In the genomic region with DNA sequence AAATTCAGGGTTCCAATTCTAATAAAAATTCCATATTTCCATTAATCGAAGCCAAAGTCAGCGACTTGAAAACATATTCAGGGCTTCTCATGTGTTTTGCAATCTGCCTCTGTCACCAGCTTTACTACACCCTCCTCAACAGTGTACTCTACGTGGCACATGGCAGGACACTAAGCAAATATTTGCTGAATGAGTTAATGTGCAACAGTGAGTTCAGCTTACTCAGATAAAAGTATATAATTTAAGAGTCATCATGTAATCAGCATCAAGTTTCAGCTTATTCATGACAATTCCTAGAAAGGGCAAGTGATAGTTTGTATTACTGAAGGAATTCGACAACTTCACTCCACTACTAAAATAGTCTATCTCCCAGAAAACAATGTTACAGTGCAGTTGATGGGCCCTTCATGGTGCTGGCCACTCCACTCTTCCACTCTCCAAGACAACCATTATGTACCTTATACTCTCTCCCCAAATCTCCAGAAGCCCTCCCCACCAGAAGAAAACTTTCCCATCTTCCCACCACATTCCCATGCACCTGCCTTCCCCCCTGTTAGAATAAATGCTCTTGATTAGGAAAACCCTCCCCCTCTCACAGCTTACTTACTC, we compare ENCODE assay signal across 12 cellular contexts.
DNase-seq lines count a peak whose midpoint lies in the region; ATAC-seq and TF ChIP-seq lines count a peak whose summit lies in the region.
"Had no signal": no experiment of that assay in that cellular context is flagged by ENCODE, and none has a peak within 500 bp of the region (broad histone marks: within the 10 kb centered on the region; RNA-seq: fewer than 3 reads in every experiment).

No MANE protein-coding gene starts in this region.

- TF ChIP-seq CTCF in fibroblast of the aortic adventitia (IDR thresholded peaks at IDR 0.05; ENCODE audit: insufficient read depth, low read length) (no peak), transverse colon (IDR thresholded peaks at IDR 0.05) (no peak)

- H3K4me3 ChIP-seq in fibroblast of the aortic adventitia (ENCODE audit: low read depth, low read length) = no peak overlapping the region
- H3K4me3 ChIP-seq in transverse colon = no peak overlapping the region
- H3K4me3 ChIP-seq: Peyer's patch, psoas muscle had no signal

- in situ Hi-C loops in transverse colon (cut with MboI; ENCODE audit: low pct_ligation_motif_present in 1 of 4, low pct_unique_long_range_greater_than_20kb in 1 of 4, low sequenced_read_pairs in 3 of 4) = loop anchor here (25.0 kb wide), 3 partner anchors 536 to 1011 kb away; no protein-coding TSS in a partner anchor

- 52 to 56% methylated on average over 4 of the region's 4 CpGs for WGBS in transverse colon (ENCODE audit: low coverage in 1 of 2), 2 donors

- no peaks in the 10 kb centered on the region for H3K36me3 ChIP-seq in transverse colon
- H3K36me3 ChIP-seq: Peyer's patch had no signal

- ATAC-seq in HG02970 (IDR thresholded peaks at IDR 0.05; ENCODE audit: low FRiP score, unreplicated experiment) (no peak), left ventricle myocardium superior (no peak)
- ATAC-seq: psoas muscle had no signal

- no peak for TF ChIP-seq POLR2A in transverse colon (IDR thresholded peaks at IDR 0.05)

- TF ChIP-seq EP300 in transverse colon (IDR thresholded peaks at IDR 0.05; ENCODE audit: low read depth) = no peak

- intact Hi-C loops in transverse colon (cut with DNase I; ENCODE audit: low total_unique reads) = no loop called here
- intact Hi-C loops in left ventricle myocardium superior (cut with micrococcal nuclease) = no loop called here

- no peaks in the 10 kb centered on the region for H3K27me3 ChIP-seq in transverse colon
- H3K27me3 ChIP-seq: Peyer's patch had no signal

- peaks cover 0 to 15% (median 0%) of the 10 kb centered on the region in 4 donors for H3K4me1 ChIP-seq in transverse colon
- H3K4me1 ChIP-seq: Peyer's patch, psoas muscle had no signal

- no peak overlapping the region for H3K27ac ChIP-seq in transverse colon
- H3K27ac ChIP-seq: Peyer's patch, psoas muscle had no signal

- no peaks in the 10 kb centered on the region for H3K9me3 ChIP-seq in transverse colon
- H3K9me3 ChIP-seq: Peyer's patch, psoas muscle had no signal

- DNase-seq in NCI-H345 (lab: John Stamatoyannopoulos, UW) = peak; percentile 24
- DNase-seq in NCI-H345 treated with DMSO at 0.1 percent for 48 hours (lab: John Stamatoyannopoulos, UW; ENCODE audit: unreplicated experiment) = no peak
- DNase-seq in RKO (ENCODE audit: low spot score) = peak; percentile 90
- peak; percentile 63 for DNase-seq in fibroblast of the aortic adventitia (ENCODE audit: low read depth)
- peak; percentile 36 for DNase-seq in transverse colon
- no peak for DNase-seq in NOMO-1 (lab: John Stamatoyannopoulos, UW; ENCODE audit: unreplicated experiment in 2 of 2)
- DNase-seq in left ventricle myocardium superior = no peak
- DNase-seq: ACHN; activated CD4-positive, alpha-beta memory T cell treated with anti-CD3 and anti-CD28 coated beads for 36 hours; psoas muscle had no signal

Comparison
In these comparisons a context has a peak if more than half of its experiments do, and no peak if none do; other contexts are left out.
1. DNase-seq: peak in NCI-H345 (single experiment), RKO (single experiment), fibroblast of the aortic adventitia (single experiment) and transverse colon (single experiment); none in NCI-H345 treated with DMSO at 0.1 percent for 48 hours (single experiment), NOMO-1 (0 of 2) and left ventricle myocardium superior (single experiment).